Comparison of ENCODE assay signal across 9 cellular contexts in genomic region chr17:20008242-20009051, GRCh38. TPM values are rescaled to one million over a fixed set of nuclear protein-coding genes. Genes with fewer than 3 reads are reported as not detected.
A peak's percentile ranks its signal among the peaks of the same experiment; 100 is the strongest.
DNase-seq lines count a peak whose midpoint lies in the region; ATAC-seq, FAIRE-seq and TF ChIP-seq lines count a peak whose summit lies in the region.
"Had no signal": no experiment of that assay in that cellular context is flagged by ENCODE, and none has a peak within 500 bp of the region (broad histone marks: within the 10 kb centered on the region; RNA-seq: fewer than 3 reads in every experiment).

No MANE protein-coding gene starts in this region.

- peaks cover 13% of the 10 kb centered on the region; the same call in 1 of the 2 replicates for H3K23me2 ChIP-seq in H1 (ENCODE audit: low read depth, low read length)

- TF ChIP-seq EP300 in SK-N-SH (IDR thresholded peaks at IDR 0.05; ENCODE audit: borderline replicate concordance in 1 of 2, low read depth in 1 of 2, low read length in 1 of 2): no peak
- no peak for TF ChIP-seq EP300 in H1 (IDR thresholded peaks at IDR 0.05; ENCODE audit: borderline replicate concordance in 1 of 2, low read depth in 2 of 2, low read length in 2 of 2)

- H2AK5ac ChIP-seq in H1 (ENCODE audit: low read depth, low read length): no peak overlapping the region

- H3K9me3 ChIP-seq in SK-N-SH: no peaks in the 10 kb centered on the region
- no peaks in the 10 kb centered on the region for H3K9me3 ChIP-seq in H1 (ENCODE audit: insufficient read depth in 2 of 2, low read depth in 1 of 2, low read length in 1 of 2)
- no peaks in the 10 kb centered on the region for H3K9me3 ChIP-seq in mucosa of rectum (ENCODE audit: control insufficient read depth in 2 of 2, low read length in 2 of 2)

- peak overlapping the region; percentile 53; the same call in 1 of the 2 replicates for H2BK15ac ChIP-seq in H1 (ENCODE audit: low read length)

- no peak for TF ChIP-seq RAD21 in SK-N-SH (IDR thresholded peaks at IDR 0.05; ENCODE audit: low read length)
- no peak for TF ChIP-seq RAD21 in H1 (IDR thresholded peaks at IDR 0.05 in 1 of 2, conservative IDR thresholded peaks at IDR 0.05 in 1 of 2; ENCODE audit: low read depth in 2 of 2, low read length in 2 of 2)

- no peak overlapping the region for H3K14ac ChIP-seq in H1 (ENCODE audit: insufficient read length)

- CTCF ChIA-PET in SK-N-SH (lab: Yijun Ruan, JAX): interaction anchor here (0.6 to 4.4 kb wide), 31 partner anchors 8 to 307 kb away, joined by 3 to 56 read pairs (median 6); no protein-coding TSS in a partner anchor
- CTCF ChIA-PET in H1 (lab: Charles Lee; ENCODE audit: partially characterized antibody): interaction anchor here (0.6 to 3.5 kb wide), 23 partner anchors 8 to 1658 kb away, joined by 3 to 35 read pairs (median 3); no protein-coding TSS in a partner anchor

- WGBS in SK-N-SH (ENCODE audit: low lambda C conversion rate): 49% methylated on average over 23 of the region's 35 CpGs
- 30% methylated on average over 35 of the region's 35 CpGs; no CpG with 5 or more reads in 1 of the 2 experiments for WGBS in H1 (ENCODE audit: extremely low coverage in 1 of 2, insufficient coverage in 1 of 2, insufficient read length in 1 of 2, insufficient replicate concordance in 2 of 2, low coverage in 1 of 2, low lambda C conversion rate in 2 of 2, missing lambda C conversion rate in 1 of 2), 2 experiments

- peak overlapping the region; percentile 56; the same call in 1 of the 2 replicates for H3K18ac ChIP-seq in H1 (ENCODE audit: extremely low read depth, low read length)

- H2AFZ ChIP-seq in SK-N-SH (ENCODE audit: low read depth) (peak overlapping the region; percentile 93), H1 (ENCODE audit: low read length) (peak overlapping the region; percentile 99)

- peak overlapping the region; percentile 23; the same call in 1 of the 2 replicates for H2BK5ac ChIP-seq in H1 (ENCODE audit: low read depth, low read length)

- TF ChIP-seq POLR2A in H1 (IDR thresholded peaks at IDR 0.05; ENCODE audit: control extremely low read depth in 1 of 2, low read depth in 2 of 2, low read length in 2 of 2): no peak

- H3K36me3 ChIP-seq in SK-N-SH (replicated peaks in 1 of 2; ENCODE audit: control insufficient read depth in 1 of 2, insufficient read depth in 2 of 2, low read length in 1 of 2) (no peaks in the 10 kb centered on the region), H1 (ENCODE audit: control insufficient read depth in 2 of 4, insufficient read depth in 4 of 4, low read length in 3 of 4) (no peaks in the 10 kb centered on the region), mucosa of rectum (ENCODE audit: control insufficient read depth in 2 of 2, insufficient read depth in 2 of 2, low read length in 2 of 2) (no peaks in the 10 kb centered on the region)

- POLR2A ChIA-PET in SK-N-SH (lab: Yijun Ruan, JAX): no interaction called here
- POLR2A ChIA-PET in H1 (lab: Charles Lee; ENCODE audit: partially characterized antibody): interaction anchor here (0.8 to 2.3 kb wide), 4 partner anchors 8 to 33 kb away, joined by 3 to 11 read pairs (median 6); partner anchors contain the start of gene AKAP10

- peak overlapping the region; percentile 34 for H4K91ac ChIP-seq in H1 (replicated peaks; ENCODE audit: insufficient read length, low read length)

- H3K27me3 ChIP-seq in SK-N-SH (ENCODE audit: insufficient read depth): no peaks in the 10 kb centered on the region; the same call in 1 of the 2 replicates
- peaks cover 0 to 3% (median 0%) of the 10 kb centered on the region in 4 experiments; a peak in 1 of 7 replicates for H3K27me3 ChIP-seq in H1 (replicated peaks in 1 of 4; ENCODE audit: control insufficient read depth in 3 of 4, extremely low read depth in 1 of 4, insufficient read depth in 3 of 4, low read length in 3 of 4)
- peaks cover 14 to 19% of the 10 kb centered on the region in 2 donors for H3K27me3 ChIP-seq in mucosa of rectum (ENCODE audit: control insufficient read depth in 2 of 2, insufficient read depth in 2 of 2, low read length in 2 of 2)

- H3K4me2 ChIP-seq in SK-N-SH: peak overlapping the region; percentile 98
- peak overlapping the region; percentile 78 to 90 for H3K4me2 ChIP-seq in H1 (ENCODE audit: insufficient read depth in 1 of 2, low read depth in 2 of 2, low read length in 2 of 2)

- 0 out of 2 replicates have a peak overlapping the region, but pooled peaks have one; percentile 35 for H2BK12ac ChIP-seq in H1 (ENCODE audit: low read depth, low read length)

- H3K9ac ChIP-seq in SK-N-SH: peak overlapping the region; percentile 32; the same call in 1 of the 2 replicates
- peak overlapping the region in 2 of 4 experiments; percentile 16 to 41; a peak in 4 of 7 replicates for H3K9ac ChIP-seq in H1 (replicated peaks in 1 of 4; ENCODE audit: extremely low read depth in 1 of 4, low read depth in 3 of 4, low read length in 3 of 4)
- peak overlapping the region; percentile 49 to 58 for H3K9ac ChIP-seq in mucosa of rectum (ENCODE audit: low read depth in 1 of 2, low read length in 2 of 2)

- H4K8ac ChIP-seq in H1 (ENCODE audit: extremely low read depth, insufficient read depth, low read length): peak overlapping the region; percentile 81

- no peak overlapping the region for H3K23ac ChIP-seq in H1 (ENCODE audit: insufficient read length)

- H2BK20ac ChIP-seq in H1 (ENCODE audit: low read length): no peak overlapping the region

- no peak for FAIRE-seq in H1 (lab: Jason Lieb, UNC)
- peak; percentile 61 for FAIRE-seq in urothelium cell line (lab: Jason Lieb, UNC)
- FAIRE-seq: colon had no signal

- no peak overlapping the region for H2BK120ac ChIP-seq in H1 (replicated peaks; ENCODE audit: low read depth, low read length)

- H4K20me1 ChIP-seq in SK-N-SH (ENCODE audit: insufficient read depth): no peaks in the 10 kb centered on the region
- H4K20me1 ChIP-seq in H1 (replicated peaks in 1 of 2; ENCODE audit: control insufficient read depth in 1 of 2, insufficient read depth in 2 of 2, low read length in 2 of 2): no peaks in the 10 kb centered on the region

- H3K4me3 ChIP-seq in SK-N-SH (ENCODE audit: low read depth in 2 of 2, low read length in 1 of 2): peak overlapping the region; percentile 66 to 82
- peak overlapping the region; percentile 54 to 88 (median 80) for H3K4me3 ChIP-seq in H1 (ENCODE audit: extremely low read depth in 1 of 4, insufficient read depth in 2 of 4, low read depth in 3 of 4, low read length in 4 of 4)
- H3K4me3 ChIP-seq in mucosa of rectum (ENCODE audit: low read length in 2 of 2): peak overlapping the region; percentile 77 to 80

- peak overlapping the region; percentile 40 for H3K56ac ChIP-seq in H1 (replicated peaks; ENCODE audit: insufficient read length, low read depth, low read length)

- TF ChIP-seq CTCF in SK-N-SH (IDR thresholded peaks at IDR 0.05) (no peak), H1 (IDR thresholded peaks at IDR 0.05; ENCODE audit: control extremely low read depth in 1 of 3, insufficient read depth in 1 of 3, low read depth in 1 of 3, low read length in 3 of 3) (no peak)

- no peaks in the 10 kb centered on the region for H3K79me2 ChIP-seq in SK-N-SH (ENCODE audit: insufficient read depth)
- H3K79me2 ChIP-seq in H1 (ENCODE audit: control insufficient read depth in 1 of 2, insufficient read depth in 2 of 2, low read length in 2 of 2): no peaks in the 10 kb centered on the region

- peak overlapping the region; percentile 28 for H4K5ac ChIP-seq in H1 (ENCODE audit: insufficient read length, low read depth, low read length)

- ATAC-seq in activated CD4-positive, CD25-positive, alpha-beta regulatory T cell treated with anti-CD3 and anti-CD28 coated beads, Interleukin-2, amount 50 U/mL, for 24 hours: peak; percentile 33 to 34
- ATAC-seq in HG02678 (IDR thresholded peaks at IDR 0.05; ENCODE audit: unreplicated experiment): peak; percentile 20

- peaks cover 18% of the 10 kb centered on the region for H3F3A ChIP-seq in SK-N-SH (replicated peaks; ENCODE audit: insufficient read depth)

- H3K79me1 ChIP-seq in H1 (ENCODE audit: low read depth, low read length): no peaks in the 10 kb centered on the region

- DNase-seq in activated CD4-positive, CD25-positive, alpha-beta regulatory T cell treated with anti-CD3 and anti-CD28 coated beads, Interleukin-2, amount 50 U/mL, for 72 hours: no peak
- DNase-seq in SK-N-SH (peak; percentile 66), H1 (ENCODE audit: low read depth in 1 of 2, low spot score in 2 of 2) (no peak), urothelium cell line (ENCODE audit: low spot score) (peak; percentile 47), HPDE6-E6E7 (ENCODE audit: extremely low spot score) (no peak)

- H3K27ac ChIP-seq in SK-N-SH (ENCODE audit: low read depth in 2 of 2, low read length in 1 of 2): peak overlapping the region in 1 of 2 experiments; percentile 67; a peak in 1 of 4 replicates
- H3K27ac ChIP-seq in H1 (ENCODE audit: low read depth, low read length): no peak overlapping the region
- H3K27ac ChIP-seq in mucosa of rectum (ENCODE audit: low read depth in 2 of 2, low read length in 2 of 2): no peak overlapping the region

- H3K9me2 ChIP-seq in SK-N-SH: no peaks in the 10 kb centered on the region

- H3K4me1 ChIP-seq in SK-N-SH (ENCODE audit: control insufficient read depth in 1 of 2, insufficient read depth in 2 of 2, low read depth in 1 of 2, low read length in 1 of 2) (peaks cover 0 to 4% of the 10 kb centered on the region in 2 experiments; a peak in 2 of 4 replicates), H1 (replicated peaks in 1 of 4; ENCODE audit: control insufficient read depth in 3 of 4, insufficient read depth in 4 of 4, low read length in 3 of 4) (peaks cover 0 to 8% (median 3%) of the 10 kb centered on the region in 4 experiments; a peak in 4 of 7 replicates), mucosa of rectum (ENCODE audit: control insufficient read depth in 2 of 2, insufficient read depth in 2 of 2, low read length in 2 of 2) (peaks cover 12 to 16% of the 10 kb centered on the region in 2 donors)

- H3K4ac ChIP-seq in H1 (replicated peaks; ENCODE audit: insufficient read length, low read depth, low read length): no peak overlapping the region

RNA-seq across cellular contexts. Expression of gene SPECC1, which starts 0.7 kb away (rescaled TPM):
- 8.8 and 11.2 TPM in 2 replicates for polyA plus RNA-seq in SK-N-SH (2012; rRNA removed)
- polyA plus RNA-seq in SK-N-SH (2012; cell fraction: cytosol; rRNA removed): 8.9 and 9.7 TPM in 2 replicates
- polyA plus RNA-seq in SK-N-SH (2012; cell fraction: nucleus; rRNA removed): 7.8 and 9.0 TPM in 2 replicates
- total RNA-seq in H1 (2021; fragmentation: NEBNext Ultra II Directional; extraction: Animal tissue kit (Norgen Biotek cat#: 25700)): 87.9 and 98.7 TPM in 2 replicates
- 27.7 and 35.8 TPM in 2 replicates for polyA plus RNA-seq in H1 (2011; rRNA removed)
- polyA plus RNA-seq in H1 (2011; cell fraction: cytosol; rRNA removed): 40.8 TPM
- 54.5 TPM for polyA plus RNA-seq in H1 (2011; cell fraction: nucleus; rRNA removed)
- 58.8 to 68.1 TPM (median 63.4 TPM) in 4 replicates for polyA plus RNA-seq in H1 (2012, experiment 1 of 2)
- 20.2 TPM for polyA plus RNA-seq in H1 (2012, experiment 2 of 2)
- 59.6 TPM for polyA plus RNA-seq in H1 (2013, experiment 1 of 2)
- 59.8 TPM for polyA plus RNA-seq in H1 (2013, experiment 2 of 2)
- 49.4 and 63.8 TPM in 2 replicates for polyA minus RNA-seq in H1 (2011; rRNA and poly(A)+ RNA removed)
- polyA minus RNA-seq in H1 (2011; cell fraction: cytosol; rRNA and poly(A)+ RNA removed): 59.7 TPM
- 190 TPM for polyA minus RNA-seq in H1 (2011; cell fraction: nucleus; rRNA and poly(A)+ RNA removed)

RNA-seq across cellular contexts. Expression of gene AKAP10, which starts 30.8 kb away (rescaled TPM):
- 12.7 and 17.1 TPM in 2 replicates for polyA plus RNA-seq in SK-N-SH (2012; rRNA removed)
- 13.3 and 14.4 TPM in 2 replicates for polyA plus RNA-seq in SK-N-SH (2012; cell fraction: cytosol; rRNA removed)
- 18.4 and 33.4 TPM in 2 replicates for polyA plus RNA-seq in SK-N-SH (2012; cell fraction: nucleus; rRNA removed)
- total RNA-seq in H1 (2021; fragmentation: NEBNext Ultra II Directional; extraction: Animal tissue kit (Norgen Biotek cat#: 25700)): 24.9 and 27.0 TPM in 2 replicates
- polyA plus RNA-seq in H1 (2011; rRNA removed): 9.3 and 13.3 TPM in 2 replicates
- polyA plus RNA-seq in H1 (2011; cell fraction: cytosol; rRNA removed): 13.2 TPM
- 16.9 TPM for polyA plus RNA-seq in H1 (2011; cell fraction: nucleus; rRNA removed)
- polyA plus RNA-seq in H1 (2012, experiment 1 of 2): 12.8 to 20.5 TPM (median 13.6 TPM) in 4 replicates
- 1.1 TPM for polyA plus RNA-seq in H1 (2012, experiment 2 of 2)
- polyA plus RNA-seq in H1 (2013, experiment 1 of 2): 9.5 TPM
- polyA plus RNA-seq in H1 (2013, experiment 2 of 2): 8.2 TPM
- polyA minus RNA-seq in H1 (2011; rRNA and poly(A)+ RNA removed): 51.6 and 69.1 TPM in 2 replicates
- polyA minus RNA-seq in H1 (2011; cell fraction: cytosol; rRNA and poly(A)+ RNA removed): 30.7 TPM
- 55.9 TPM for polyA minus RNA-seq in H1 (2011; cell fraction: nucleus; rRNA and poly(A)+ RNA removed)

Comparison
In these comparisons a context has a peak if more than half of its experiments do, and no peak if none do; other contexts are left out.
1. DNase-seq: peak in SK-N-SH (single experiment) and urothelium cell line (single experiment); none in activated CD4-positive, CD25-positive, alpha-beta regulatory T cell treated with anti-CD3 and anti-CD28 coated beads, Interleukin-2, amount 50 U/mL, for 72 hours (single experiment), H1 (0 of 2) and HPDE6-E6E7 (single experiment).
2. Peak in every context shown above with its lines, with median percentiles within 50 percentile points of each other: H3K4me3 ChIP-seq.